In genomic region chr17:37614823-37615222, GRCh38 we compare ENCODE assay signal across 19 cellular contexts.
"Had no signal": no experiment of that assay in that cellular context is flagged by ENCODE, and none has a peak within 500 bp of the region (broad histone marks: within the 10 kb centered on the region; RNA-seq: fewer than 3 reads in every experiment).

No MANE protein-coding gene starts in this region.

- H3K4me3 ChIP-seq: right lobe of liver, stomach, suprapubic skin, tibial nerve had no signal

- H3K9me3 ChIP-seq: right lobe of liver, stomach, suprapubic skin, tibial nerve had no signal

- DNase-seq: activated B cell treated with CpG ODN at 0.5 μM for 24 hours; activated CD4-positive, alpha-beta T cell treated with anti-CD3 and anti-CD28 coated beads for 36 hours; activated CD4-positive, alpha-beta T cell treated with anti-CD3 and anti-CD28 coated beads, Interleukin-2, amount 50 U/mL, for 4 hours; activated naive CD4-positive, alpha-beta T cell treated with anti-CD3 and anti-CD28 coated beads for 36 hours; activated naive CD8-positive, alpha-beta T cell treated with anti-CD3 and anti-CD28 coated beads, Interleukin-2, amount 10 ng/mL, durations not matched to agents 7 days and 5 days; activated T-cell treated with anti-CD3 and anti-CD28 coated beads, Interleukin-2, amount 50 U/mL, for 48 hours; effector memory CD4-positive, alpha-beta T cell; foreskin melanocyte; immature natural killer cell; left ventricle myocardium superior; right lobe of liver; small intestine; stimulated activated CD4-positive, alpha-beta T cell treated with anti-CD3 and anti-CD28 coated beads, Interleukin-15, amount 100 ng/mL, for 24 hours; stomach; T-helper 9 cell had no signal

- FAIRE-seq: endothelial cell of umbilical vein, small intestine had no signal

- H3K27ac ChIP-seq: right lobe of liver, stomach, suprapubic skin, tibial nerve had no signal

- ATAC-seq: activated CD4-positive, alpha-beta T cell treated with anti-CD3 and anti-CD28 coated beads for 36 hours; left ventricle myocardium superior; right lobe of liver; stimulated activated memory B cell treated with anti-CD40 and anti-IgM and Interleukin-4, amounts not matched to agents 10 μg/mL and 1 μg/mL and 100 μg/mL, for 72 hours had no signal

- H3K27me3 ChIP-seq: right lobe of liver, stomach, suprapubic skin, tibial nerve had no signal
